In the genomic region with DNA sequence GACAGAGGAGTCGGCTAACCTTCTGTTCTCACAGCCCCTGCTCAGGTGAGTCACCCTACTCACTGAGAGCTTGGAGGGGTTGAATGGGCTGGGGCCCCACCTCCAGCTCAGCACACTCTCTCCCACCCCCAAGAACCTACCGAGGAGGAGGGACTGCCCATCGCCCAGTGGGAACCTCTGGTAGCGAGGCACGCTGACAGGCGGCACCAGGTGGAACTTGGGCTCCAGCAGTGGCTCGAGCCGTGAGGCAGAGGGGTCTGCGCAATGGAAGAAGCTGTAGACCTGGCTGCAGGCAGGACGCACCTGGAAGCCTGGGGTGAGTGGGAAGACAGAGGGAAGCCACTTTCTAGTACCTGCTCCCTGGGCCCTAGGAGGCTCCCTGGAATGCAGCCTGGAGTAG, we compare ENCODE assay signal across 23 cellular contexts. TPM values are rescaled to one million over a fixed set of nuclear protein-coding genes. Genes with fewer than 3 reads are reported as not detected.
"Had no signal": no experiment of that assay in that cellular context is flagged by ENCODE, and none has a peak within 500 bp of the region (broad histone marks: within the 10 kb centered on the region; RNA-seq: fewer than 3 reads in every experiment).

No MANE protein-coding gene starts in this region.

- H3K9me3 ChIP-seq: tibial artery had no signal

- H3K27me3 ChIP-seq: heart left ventricle, tibial artery had no signal

- H3K4me3 ChIP-seq: coronary artery, heart left ventricle, tibial artery had no signal

- DNase-seq: activated gamma-delta T cell had no signal

- H3K27ac ChIP-seq: coronary artery, epithelial cell of prostate, heart left ventricle, tibial artery had no signal

- H3K27ac Mint-ChIP-seq: activated CD4-positive, alpha-beta T cell treated with anti-CD3 and anti-CD28 coated beads, Interleukin-2, amount 10 ng/mL, durations not matched to agents 7 days and 5 days; activated CD8-positive, alpha-beta memory T cell treated with anti-CD3 and anti-CD28 coated beads, Interleukin-2, amount 10 ng/mL, durations not matched to agents 7 days and 5 days; activated CD8-positive, alpha-beta T cell treated with anti-CD3 and anti-CD28 coated beads for 36 hours; activated naive CD8-positive, alpha-beta T cell treated with anti-CD3 and anti-CD28 coated beads, Interleukin-2, amount 50 U/mL, for 24 hours; memory B cell had no signal

- H3K4me1 Mint-ChIP-seq: activated CD4-positive, alpha-beta T cell treated with anti-CD3 and anti-CD28 coated beads, Interleukin-2, amount 10 ng/mL, durations not matched to agents 7 days and 5 days; activated CD8-positive, alpha-beta memory T cell treated with anti-CD3 and anti-CD28 coated beads, Interleukin-2, amount 10 ng/mL, durations not matched to agents 7 days and 5 days; activated naive CD8-positive, alpha-beta T cell treated with anti-CD3 and anti-CD28 coated beads, Interleukin-2, amount 50 U/mL, for 24 hours had no signal

- H3K27me3 Mint-ChIP-seq: activated CD4-positive, alpha-beta T cell treated with anti-CD3 and anti-CD28 coated beads, Interleukin-2, amount 10 ng/mL, durations not matched to agents 7 days and 5 days; activated CD8-positive, alpha-beta memory T cell treated with anti-CD3 and anti-CD28 coated beads, Interleukin-2, amount 10 ng/mL, durations not matched to agents 7 days and 5 days; activated CD8-positive, alpha-beta T cell treated with anti-CD3 and anti-CD28 coated beads for 36 hours had no signal

- H3K36me3 ChIP-seq: heart left ventricle, tibial artery had no signal

- H3K4me1 ChIP-seq: heart left ventricle, tibial artery had no signal

- H3K4me3 Mint-ChIP-seq: activated CD4-positive, alpha-beta T cell treated with anti-CD3 and anti-CD28 coated beads, Interleukin-2, amount 10 ng/mL, durations not matched to agents 7 days and 5 days; activated CD8-positive, alpha-beta memory T cell treated with anti-CD3 and anti-CD28 coated beads, Interleukin-2, amount 10 ng/mL, durations not matched to agents 7 days and 5 days; activated CD8-positive, alpha-beta T cell treated with anti-CD3 and anti-CD28 coated beads for 36 hours; activated naive CD8-positive, alpha-beta T cell treated with anti-CD3 and anti-CD28 coated beads, Interleukin-2, amount 50 U/mL, for 24 hours; memory B cell; naive B cell had no signal

- ATAC-seq: stimulated activated naive CD8-positive, alpha-beta T cell treated with anti-CD3 and anti-CD28 coated beads, Interleukin-15, Interleukin-2, amounts not matched to agents 100 U/mL and 50 U/mL, for 24 hours had no signal

- H3K9me3 Mint-ChIP-seq: activated CD4-positive, alpha-beta T cell treated with anti-CD3 and anti-CD28 coated beads, Interleukin-2, amount 10 ng/mL, durations not matched to agents 7 days and 5 days; activated CD8-positive, alpha-beta T cell treated with anti-CD3 and anti-CD28 coated beads for 36 hours; activated naive CD8-positive, alpha-beta T cell treated with anti-CD3 and anti-CD28 coated beads, Interleukin-2, amount 50 U/mL, for 24 hours; memory B cell; naive B cell had no signal

- H3K36me3 Mint-ChIP-seq: activated CD8-positive, alpha-beta memory T cell treated with anti-CD3 and anti-CD28 coated beads, Interleukin-2, amount 10 ng/mL, durations not matched to agents 7 days and 5 days; memory B cell; naive B cell had no signal

RNA-seq across cellular contexts. Expression of a gene that starts 37.6 kb away (rescaled TPM):
- total RNA-seq: activated CD4-positive, alpha-beta T cell treated with anti-CD3 and anti-CD28 coated beads, Interleukin-2, amount 10 ng/mL, durations not matched to agents 7 days and 5 days; activated CD8-positive, alpha-beta memory T cell treated with anti-CD3 and anti-CD28 coated beads, Interleukin-2, amount 10 ng/mL, durations not matched to agents 7 days and 5 days; activated CD8-positive, alpha-beta T cell treated with anti-CD3 and anti-CD28 coated beads for 36 hours; fibroblast of villous mesenchyme; heart left ventricle; left colon; lower leg skin; mucosa of gallbladder; omental fat pad; posterior vena cava; renal cortical epithelial cell; subcutaneous adipose tissue; ureter had no signal
- polyA plus RNA-seq: heart left ventricle, keratinocyte, neural cell had no signal
